21 cellular contexts compared by ENCODE assay signal in genomic region chr1:149949911-149950310, GRCh38.
"Had no signal": no experiment of that assay in that cellular context is flagged by ENCODE, and none has a peak within 500 bp of the region (broad histone marks: within the 10 kb centered on the region; RNA-seq: fewer than 3 reads in every experiment).

No MANE protein-coding gene starts in this region.

- H3K27ac ChIP-seq: heart left ventricle, neutrophil, spleen, stomach, thoracic aorta had no signal

- H3K9me3 ChIP-seq: heart left ventricle, neutrophil, spleen, stomach, thoracic aorta had no signal

- DNase-seq: cortex of kidney; dorsolateral prefrontal cortex; effector CD8-positive, alpha-beta T cell; foreskin melanocyte; heart left ventricle; hippocampal formation; left colon; left ventricle myocardium superior; mesendoderm; naive B cell; spleen; stimulated activated CD4-positive, alpha-beta T cell treated with anti-CD3 and anti-CD28 coated beads, Interleukin-15, amount 100 ng/mL, for 24 hours; stimulated activated CD4-positive, alpha-beta T cell treated with anti-CD3 and anti-CD28 coated beads, Interleukin-1b, Interleukin-23, amount 100 ng/mL, for 48 hours; stimulated activated naive CD4-positive, alpha-beta T cell; stomach; substantia nigra; trophoblast cell had no signal

- H3K4me1 Mint-ChIP-seq: naive B cell, nephron had no signal

- H3K4me3 Mint-ChIP-seq: naive B cell, nephron had no signal

- H3K36me3 ChIP-seq: neutrophil had no signal

- H3K4me3 ChIP-seq: dorsolateral prefrontal cortex, heart left ventricle, lung, spleen, stomach, thoracic aorta had no signal

- H3K4me1 ChIP-seq: heart left ventricle, spleen, stomach had no signal

- H3K27ac Mint-ChIP-seq: nephron had no signal

- H3K27me3 ChIP-seq: dorsolateral prefrontal cortex, heart left ventricle, spleen, stomach had no signal
